1 cellular context compared by ENCODE assay signal in genomic region chr6:41443616-41444525, GRCh38.
TF ChIP-seq lines count a peak whose summit lies in the region.

No MANE protein-coding gene starts in this region.

TF ChIP-seq in WTC11, 78 proteins besides CTCF, POLR2A, EP300 and RAD21 (continued from another document):
- 0 out of 2 replicates have a peak, but pooled peaks have one; percentile 33 for TF ChIP-seq PREB (CRISPR knock-in tag; IDR thresholded peaks at IDR 0.05; ENCODE audit: borderline replicate concordance)
- TF ChIP-seq MAX (CRISPR knock-in tag; IDR thresholded peaks at IDR 0.05): peak; percentile 29; the same call in 1 of the 2 replicates
- TF ChIP-seq ZNF671 (CRISPR knock-in tag; IDR thresholded peaks at IDR 0.05): no peak
- TF ChIP-seq HMGA2 (CRISPR knock-in tag; IDR thresholded peaks at IDR 0.05): no peak
- TF ChIP-seq FOXP4 (CRISPR knock-in tag; IDR thresholded peaks at IDR 0.05): peak; percentile 56; the same call in 1 of the 2 replicates
- TF ChIP-seq ZBTB43 (CRISPR knock-in tag; IDR thresholded peaks at IDR 0.05): no peak
- TF ChIP-seq ZNF396 (CRISPR knock-in tag; IDR thresholded peaks at IDR 0.05; ENCODE audit: borderline replicate concordance): no peak
- TF ChIP-seq IRF1 (CRISPR knock-in tag; IDR thresholded peaks at IDR 0.05): no peak
- TF ChIP-seq TEAD1 (CRISPR knock-in tag; IDR thresholded peaks at IDR 0.05): no peak
- TF ChIP-seq EMX1 (CRISPR knock-in tag; IDR thresholded peaks at IDR 0.05): no peak
- no peak for TF ChIP-seq NFE2L1 (CRISPR knock-in tag; IDR thresholded peaks at IDR 0.05)
- TF ChIP-seq GTF2I (CRISPR knock-in tag; conservative IDR thresholded peaks at IDR 0.05): no peak
- no peak for TF ChIP-seq MXD4 (CRISPR knock-in tag; IDR thresholded peaks at IDR 0.05; ENCODE audit: borderline replicate concordance)
- no peak for TF ChIP-seq ZNF281 (CRISPR knock-in tag; IDR thresholded peaks at IDR 0.05)
